11 cellular contexts compared by ENCODE assay signal in the genomic region with DNA sequence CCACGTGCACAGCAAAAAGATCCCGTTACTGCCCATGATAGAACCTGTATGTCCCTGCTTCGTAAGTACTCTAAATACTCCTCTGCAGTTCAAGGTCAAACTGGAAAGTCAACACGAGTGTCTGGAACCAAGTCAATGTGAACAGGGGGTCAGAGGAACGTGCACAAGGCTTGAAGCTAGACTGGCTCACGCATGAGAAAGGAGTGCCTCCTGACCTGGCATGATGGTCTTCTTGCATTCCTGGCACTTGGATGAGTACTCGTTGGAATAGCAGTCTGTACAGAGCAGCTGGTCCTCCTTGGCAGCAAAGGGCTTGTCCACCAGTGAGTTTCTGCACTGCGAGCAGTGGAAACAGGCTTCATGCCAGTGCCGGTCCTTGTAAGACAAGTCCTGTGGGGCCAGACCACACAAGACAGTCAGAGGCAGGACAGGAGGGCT. TPM values are rescaled to one million over a fixed set of nuclear protein-coding genes. Genes with fewer than 3 reads are reported as not detected.
DNase-seq lines count a peak whose midpoint lies in the region; ATAC-seq, FAIRE-seq and TF ChIP-seq lines count a peak whose summit lies in the region.
"Had no signal": no experiment of that assay in that cellular context is flagged by ENCODE, and none has a peak within 500 bp of the region (broad histone marks: within the 10 kb centered on the region; RNA-seq: fewer than 3 reads in every experiment).

No MANE protein-coding gene starts in this region.

- intact Hi-C loops in endothelial cell of umbilical vein (cut with micrococcal nuclease) (no loop called here), ovary (cut with DNase I) (loop anchor here in 2 of 4 donors (5.0 kb wide), 1 partner anchor 144 kb away; no protein-coding TSS in a partner anchor)

- no peaks in the 10 kb centered on the region for H4K20me1 ChIP-seq in endothelial cell of umbilical vein (replicated peaks; ENCODE audit: control insufficient read depth, extremely low read depth, insufficient read depth, low read length)

- peaks cover 57 to 62% of the 10 kb centered on the region in 2 experiments for H3K36me3 ChIP-seq in endothelial cell of umbilical vein (ENCODE audit: control insufficient read depth in 2 of 2, extremely low read depth in 1 of 2, insufficient read depth in 2 of 2, low read length in 2 of 2)
- no peaks in the 10 kb centered on the region for H3K36me3 ChIP-seq in ovary

- H3K9ac ChIP-seq in endothelial cell of umbilical vein (replicated peaks; ENCODE audit: extremely low read depth, insufficient read depth, low read length) = no peak overlapping the region
- H3K9ac ChIP-seq: SK-N-SH had no signal

- dilution Hi-C loops in endothelial cell of umbilical vein (cut with MboI; ENCODE audit: extremely low pct_ligation_motif_present, low sequenced_read_pairs) = no loop called here

- WGBS in ovary, 3 donors = 6 to 24% (median 14%) methylated on average over 9 of the region's 9 CpGs

- POLR2A ChIA-PET in endothelial cell of umbilical vein (lab: Charles Lee) = no interaction called here

- BruUV-seq in endothelial cell of umbilical vein (replicated peaks; lab: Mats Ljungman, UMichigan) = no TSS peak

- CTCF ChIA-PET in endothelial cell of umbilical vein (lab: Charles Lee) = no interaction called here

- no peak for TF ChIP-seq EP300 in ovary (IDR thresholded peaks at IDR 0.05)

- peaks cover 90% of the 10 kb centered on the region for H3K79me2 ChIP-seq in endothelial cell of umbilical vein (ENCODE audit: control insufficient read depth, insufficient read depth, low read length)

- H3K27ac ChIP-seq in endothelial cell of umbilical vein (ENCODE audit: insufficient read depth, low read depth, low read length) = peak overlapping the region; percentile 1
- H3K27ac ChIP-seq in ovary = peak overlapping the region; percentile 79 to 98

- TF ChIP-seq POLR2A in endothelial cell of umbilical vein (IDR thresholded peaks at IDR 0.05; ENCODE audit: low read depth, low read length) = no peak
- no peak for TF ChIP-seq POLR2A in ovary (IDR thresholded peaks at IDR 0.05)

- no peaks in the 10 kb centered on the region for H3K9me3 ChIP-seq in endothelial cell of umbilical vein (replicated peaks; ENCODE audit: control insufficient read depth, insufficient read depth, low read length)
- no peaks in the 10 kb centered on the region for H3K9me3 ChIP-seq in ovary
- H3K9me3 ChIP-seq: SK-N-SH had no signal

- H3K27me3 ChIP-seq in endothelial cell of umbilical vein (ENCODE audit: control insufficient read depth in 2 of 2, insufficient read depth in 2 of 2, low read length in 2 of 2) (no peaks in the 10 kb centered on the region), ovary (no peaks in the 10 kb centered on the region)

- H3K9me1 ChIP-seq in endothelial cell of umbilical vein (replicated peaks; ENCODE audit: control insufficient read depth, extremely low read depth, insufficient read depth, low read length) = no peaks in the 10 kb centered on the region

- no peak for TF ChIP-seq CTCF in GM12865 (IDR thresholded peaks at IDR 0.05; ENCODE audit: insufficient read depth, low read depth, low read length, missing control alignments)
- no peak for TF ChIP-seq CTCF in endothelial cell of umbilical vein (IDR thresholded peaks at IDR 0.05; ENCODE audit: extremely low read depth in 1 of 2, insufficient read depth in 1 of 2, low read depth in 1 of 2, low read length in 2 of 2)
- no peak for TF ChIP-seq CTCF in ovary (IDR thresholded peaks at IDR 0.05)

- peak; percentile 21 for ATAC-seq in HG03280 (IDR thresholded peaks at IDR 0.05; ENCODE audit: unreplicated experiment)

- H2AFZ ChIP-seq in endothelial cell of umbilical vein (ENCODE audit: low read depth, low read length) = no peak overlapping the region

- H3K4me3 ChIP-seq in GM12865 (ENCODE audit: low read depth, low read length) (peak overlapping the region; percentile 40), endothelial cell of umbilical vein (replicated peaks in 1 of 3; ENCODE audit: insufficient read depth in 1 of 3, low read depth in 1 of 3, low read length in 3 of 3) (no peak overlapping the region), ovary (no peak overlapping the region)

- no peak overlapping the region for H3K4me2 ChIP-seq in endothelial cell of umbilical vein (ENCODE audit: insufficient read depth, low read length)
- H3K4me2 ChIP-seq: SK-N-SH had no signal

- FAIRE-seq in endothelial cell of umbilical vein (lab: Jason Lieb, UNC) = no peak

- no peak for DNase-seq in GM12865 (ENCODE audit: low read depth)
- DNase-seq in endothelial cell of umbilical vein (ENCODE audit: low read depth, low spot score) = no peak
- DNase-seq in ovary = peak; percentile 70 to 89 (median 84)
- DNase-seq in activated CD4-positive, CD25-positive, alpha-beta regulatory T cell treated with anti-CD3 and anti-CD28 coated beads, Interleukin-2, amount 50 U/mL, for 72 hours = no peak
- no peak for DNase-seq in NCI-H1694 (lab: John Stamatoyannopoulos, UW)
- DNase-seq in AG20443 (ENCODE audit: low spot score) = no peak
- DNase-seq in activated CD4-positive, alpha-beta T cell treated with anti-CD3 and anti-CD28 coated beads for 4 hours = no peak
- DNase-seq: midbrain, NCI-H1417, SK-N-SH had no signal

- H3K4me1 ChIP-seq in endothelial cell of umbilical vein (ENCODE audit: control insufficient read depth, extremely low read depth, insufficient read depth, low read length) (peaks cover 56% of the 10 kb centered on the region), ovary (ENCODE audit: insufficient read depth) (peaks cover 41% of the 10 kb centered on the region)

TF ChIP-seq in endothelial cell of umbilical vein, 7 proteins besides CTCF, POLR2A, EP300 and RAD21:
- TF ChIP-seq GATA2 (IDR thresholded peaks at IDR 0.05; ENCODE audit: insufficient read depth, insufficient read length, low read depth, low read length) (no peak), EZH2 (IDR thresholded peaks at IDR 0.05; ENCODE audit: borderline replicate concordance, low read depth, low read length, severe bottlenecking) (no peak), MYC (IDR thresholded peaks at IDR 0.05; ENCODE audit: low read depth, low read length) (no peak), JUN (IDR thresholded peaks at IDR 0.05; ENCODE audit: borderline replicate concordance, insufficient read depth, insufficient read length, low read depth) (no peak), POLR2AphosphoS5 (IDR thresholded peaks at IDR 0.05; ENCODE audit: insufficient read depth, low read depth, low read length) (no peak)
- TF ChIP-seq, protein P1, sequence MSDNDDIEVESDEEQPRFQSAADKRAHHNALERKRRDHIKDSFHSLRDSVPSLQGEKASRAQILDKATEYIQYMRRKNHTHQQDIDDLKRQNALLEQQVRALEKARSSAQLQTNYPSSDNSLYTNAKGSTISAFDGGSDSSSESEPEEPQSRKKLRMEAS (IDR thresholded peaks at IDR 0.05; ENCODE audit: insufficient read depth, insufficient read length) = no peak
TF ChIP-seq in endothelial cell of umbilical vein: peak in this region for 0.

RNA-seq across cellular contexts. Expression of gene FHL2, which starts 25.5 kb away (rescaled TPM):
- total RNA-seq in endothelial cell of umbilical vein (178 and 197 TPM in 2 replicates), ovary (1,000 to 10,000 TPM in 1 of 7 donors, 100 to 1,000 TPM in 6; 300 to 1,049 (median 495) TPM)
- polyA plus RNA-seq in endothelial cell of umbilical vein (491 and 497 TPM in 2 replicates), ovary (100 to 1,000 TPM; 320 to 628 TPM)
- 433 and 443 TPM in 2 replicates for polyA plus RNA-seq in endothelial cell of umbilical vein (2011; cell fraction: cytosol; rRNA removed)
- polyA plus RNA-seq in endothelial cell of umbilical vein (2011; cell fraction: nucleus; rRNA removed) = 279 and 307 TPM in 2 replicates
- 357 and 359 TPM in 2 replicates for polyA plus RNA-seq in endothelial cell of umbilical vein (2012)
- polyA minus RNA-seq in endothelial cell of umbilical vein = 419 and 437 TPM in 2 replicates
- polyA minus RNA-seq in endothelial cell of umbilical vein (2011; cell fraction: cytosol; rRNA and poly(A)+ RNA removed) = 23.9 TPM
- polyA minus RNA-seq in endothelial cell of umbilical vein (2011; cell fraction: nucleus; rRNA and poly(A)+ RNA removed) = 243 and 285 TPM in 2 replicates

RNA-seq across cellular contexts. Expression of gene C2orf49, which starts 36.0 kb away (rescaled TPM):
- total RNA-seq in endothelial cell of umbilical vein (15.0 and 16.0 TPM in 2 replicates), ovary (10 to 100 TPM; 12.9 to 32.5 (median 20.3) TPM)
- polyA plus RNA-seq in endothelial cell of umbilical vein (3.6 and 4.6 TPM in 2 replicates), ovary (10 to 100 TPM; 12.6 to 27.2 TPM)
- 6.9 and 8.1 TPM in 2 replicates for polyA plus RNA-seq in endothelial cell of umbilical vein (2011; cell fraction: cytosol; rRNA removed)
- 4.5 and 8.9 TPM in 2 replicates for polyA plus RNA-seq in endothelial cell of umbilical vein (2011; cell fraction: nucleus; rRNA removed)
- 13.9 and 19.0 TPM in 2 replicates for polyA plus RNA-seq in endothelial cell of umbilical vein (2012)
- 3.9 and 4.4 TPM in 2 replicates for polyA minus RNA-seq in endothelial cell of umbilical vein
- 7.0 TPM for polyA minus RNA-seq in endothelial cell of umbilical vein (2011; cell fraction: cytosol; rRNA and poly(A)+ RNA removed)
- 4.2 and 6.7 TPM in 2 replicates for polyA minus RNA-seq in endothelial cell of umbilical vein (2011; cell fraction: nucleus; rRNA and poly(A)+ RNA removed)

RNA-seq across cellular contexts. Expression of gene TGFBRAP1, which starts 43.8 kb away (rescaled TPM):
- total RNA-seq in endothelial cell of umbilical vein (34.9 and 37.6 TPM in 2 replicates), ovary (10 to 100 TPM; 13.4 to 19.1 (median 17.3) TPM)
- polyA plus RNA-seq in endothelial cell of umbilical vein (22.3 and 25.4 TPM in 2 replicates), ovary (10 to 100 TPM in 1 of 2 donors, 1 to 10 TPM in 1; 7.2 to 10.4 TPM)
- 17.7 and 18.3 TPM in 2 replicates for polyA plus RNA-seq in endothelial cell of umbilical vein (2011; cell fraction: cytosol; rRNA removed)
- polyA plus RNA-seq in endothelial cell of umbilical vein (2011; cell fraction: nucleus; rRNA removed) = 22.6 and 26.4 TPM in 2 replicates
- polyA plus RNA-seq in endothelial cell of umbilical vein (2012) = 27.0 and 29.0 TPM in 2 replicates
- polyA minus RNA-seq in endothelial cell of umbilical vein = 41.6 and 43.9 TPM in 2 replicates
- 15.0 TPM for polyA minus RNA-seq in endothelial cell of umbilical vein (2011; cell fraction: cytosol; rRNA and poly(A)+ RNA removed)
- polyA minus RNA-seq in endothelial cell of umbilical vein (2011; cell fraction: nucleus; rRNA and poly(A)+ RNA removed) = 24.8 and 27.1 TPM in 2 replicates

Comparison
In these comparisons a context has a peak if more than half of its experiments do, and no peak if none do; other contexts are left out.
1. DNase-seq: peak in ovary (5 of 5); none in GM12865 (single experiment), endothelial cell of umbilical vein (single experiment), activated CD4-positive, CD25-positive, alpha-beta regulatory T cell treated with anti-CD3 and anti-CD28 coated beads, Interleukin-2, amount 50 U/mL, for 72 hours (single experiment), NCI-H1694 (single experiment), AG20443 (single experiment) and activated CD4-positive, alpha-beta T cell treated with anti-CD3 and anti-CD28 coated beads for 4 hours (0 of 2).